ENCODE assay signal across 9 cellular contexts in the genomic region with DNA sequence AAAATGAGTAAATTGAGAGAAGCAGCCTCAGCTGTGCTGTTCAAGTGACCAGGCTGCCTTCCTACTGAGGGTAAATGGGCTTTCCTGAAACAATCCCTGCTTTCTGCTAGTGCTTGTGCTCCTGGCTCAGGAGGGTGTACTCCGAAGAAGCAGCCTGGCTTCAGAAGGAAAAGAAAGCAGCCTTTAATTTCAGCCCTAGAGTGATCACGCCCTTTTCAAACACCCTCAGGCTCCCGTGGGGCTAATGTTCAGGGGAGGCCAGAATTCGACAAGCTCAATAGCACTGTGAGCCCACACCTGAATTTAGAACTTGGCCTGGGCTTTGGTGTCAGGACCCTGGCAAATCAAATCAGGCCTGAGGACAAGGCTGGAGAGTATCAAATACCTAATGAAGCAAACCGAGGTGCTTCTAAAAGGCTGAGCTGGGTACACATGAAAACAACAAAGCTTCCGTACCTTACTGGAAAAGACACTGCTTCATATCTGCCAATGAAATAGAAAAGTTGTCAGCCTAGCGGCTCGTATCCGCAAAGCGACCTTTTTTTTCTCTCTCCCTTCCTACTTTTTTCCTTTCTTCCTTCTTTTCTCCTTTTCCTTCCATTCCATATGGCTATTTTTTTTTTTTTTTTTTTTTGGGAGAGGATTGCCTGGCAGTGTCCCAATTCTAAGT.
DNase-seq lines count a peak whose midpoint lies in the region; ATAC-seq and TF ChIP-seq lines count a peak whose summit lies in the region.
"Had no signal": no experiment of that assay in that cellular context is flagged by ENCODE, and none has a peak within 500 bp of the region (broad histone marks: within the 10 kb centered on the region; RNA-seq: fewer than 3 reads in every experiment).

No MANE protein-coding gene starts in this region.

- H3K36me3 ChIP-seq in MM.1S (replicated peaks; ENCODE audit: insufficient read depth, low read length) (no peaks in the 10 kb centered on the region), stomach (no peaks in the 10 kb centered on the region)
- H3K36me3 ChIP-seq: WERI-Rb-1 had no signal

- ATAC-seq in left colon (peak; percentile 53), GM19397 (IDR thresholded peaks at IDR 0.05; ENCODE audit: unreplicated experiment) (no peak)

- 54 to 64% (median 57%) methylated on average over 10 of the region's 10 CpGs for WGBS in stomach, 5 donors

- POLR2A ChIA-PET in activated CD4-positive, alpha-beta T cell treated with anti-CD3 and anti-CD28 coated beads, Interleukin-2, amount 10 ng/mL, durations not matched to agents 7 days and 5 days (lab: Charles Lee), result no interaction called here

- no peak overlapping the region for H3K4me3 ChIP-seq in MM.1S (ENCODE audit: low read length)
- no peak overlapping the region for H3K4me3 ChIP-seq in stomach

- H3K27me3 ChIP-seq in MM.1S (replicated peaks; ENCODE audit: insufficient read depth, low read length), result no peaks in the 10 kb centered on the region
- H3K27me3 ChIP-seq in stomach, result no peaks in the 10 kb centered on the region

- H3K79me2 ChIP-seq in MM.1S (ENCODE audit: low read length), result no peaks in the 10 kb centered on the region

- H3K36me3 Mint-ChIP-seq in brain, result peaks cover 12% of the 10 kb centered on the region
- H3K36me3 Mint-ChIP-seq in activated CD4-positive, alpha-beta T cell treated with anti-CD3 and anti-CD28 coated beads, Interleukin-2, amount 10 ng/mL, durations not matched to agents 7 days and 5 days (ENCODE audit: low read depth), result no peaks in the 10 kb centered on the region

- intact Hi-C loops in left colon (cut with DNase I, micrococcal nuclease), result no loop called here
- intact Hi-C loops in stomach (cut with DNase I; ENCODE audit: low total_unique reads), result no loop called here

- no peak for TF ChIP-seq CTCF in MM.1S (IDR thresholded peaks at IDR 0.05; ENCODE audit: low read length)
- no peak for TF ChIP-seq CTCF in brain (conservative IDR thresholded peaks at IDR 0.05)
- TF ChIP-seq CTCF in stomach (IDR thresholded peaks at IDR 0.05), result no peak

- H3K4me1 ChIP-seq in MM.1S (ENCODE audit: low read length), result peaks cover 9% of the 10 kb centered on the region; the same call in 1 of the 2 replicates
- H3K4me1 ChIP-seq in stomach, result peaks cover 26 to 45% (median 33%) of the 10 kb centered on the region in 4 donors

- H3F3A ChIP-seq in MM.1S (ENCODE audit: insufficient read depth, low read length), result no peaks in the 10 kb centered on the region

- peak overlapping the region; percentile 68 to 98 (median 93) for H3K27ac Mint-ChIP-seq in brain
- no peak overlapping the region for H3K27ac Mint-ChIP-seq in activated CD4-positive, alpha-beta T cell treated with anti-CD3 and anti-CD28 coated beads, Interleukin-2, amount 10 ng/mL, durations not matched to agents 7 days and 5 days

- no peak overlapping the region for H3K4me2 ChIP-seq in MM.1S (ENCODE audit: low read depth, low read length)

- no peak for TF ChIP-seq EP300 in stomach (IDR thresholded peaks at IDR 0.05)

- peaks cover 53% of the 10 kb centered on the region for H3K4me1 Mint-ChIP-seq in brain
- no peaks in the 10 kb centered on the region for H3K4me1 Mint-ChIP-seq in activated CD4-positive, alpha-beta T cell treated with anti-CD3 and anti-CD28 coated beads, Interleukin-2, amount 10 ng/mL, durations not matched to agents 7 days and 5 days

- H4K20me1 ChIP-seq in MM.1S (ENCODE audit: insufficient read depth, low read length), result no peaks in the 10 kb centered on the region

- no peaks in the 10 kb centered on the region for H3K9me2 ChIP-seq in MM.1S (replicated peaks; ENCODE audit: insufficient read depth, low read length)

- H3K9me3 ChIP-seq in MM.1S (replicated peaks; ENCODE audit: insufficient read depth, low read length) (no peaks in the 10 kb centered on the region), stomach (no peaks in the 10 kb centered on the region)

- peak overlapping the region; percentile 18 to 75 (median 59) for H3K4me3 Mint-ChIP-seq in brain
- H3K4me3 Mint-ChIP-seq in activated CD4-positive, alpha-beta T cell treated with anti-CD3 and anti-CD28 coated beads, Interleukin-2, amount 10 ng/mL, durations not matched to agents 7 days and 5 days, result no peak overlapping the region

- no peak for TF ChIP-seq POLR2A in stomach (IDR thresholded peaks at IDR 0.05)

- H3K27me3 Mint-ChIP-seq in brain, result no peaks in the 10 kb centered on the region
- no peaks in the 10 kb centered on the region for H3K27me3 Mint-ChIP-seq in activated CD4-positive, alpha-beta T cell treated with anti-CD3 and anti-CD28 coated beads, Interleukin-2, amount 10 ng/mL, durations not matched to agents 7 days and 5 days

- H3K9ac ChIP-seq in MM.1S (ENCODE audit: low read length), result no peak overlapping the region

- H2AFZ ChIP-seq in MM.1S (ENCODE audit: low read length), result 0 out of 2 replicates have a peak overlapping the region, but pooled peaks have one; percentile 3

- H3K27ac ChIP-seq in MM.1S (ENCODE audit: low read length), result no peak overlapping the region
- peak overlapping the region; percentile 70 to 83 (median 80) for H3K27ac ChIP-seq in stomach
- H3K27ac ChIP-seq: WERI-Rb-1 had no signal

- no peak for DNase-seq in MM.1S
- DNase-seq in left colon, result no peak
- no peak for DNase-seq in stomach
- no peak for DNase-seq in NOMO-1 treated with DMSO at 0.1 percent for 48 hours (lab: John Stamatoyannopoulos, UW; ENCODE audit: unreplicated experiment)
- no peak for DNase-seq in NAMALWA (ENCODE audit: low spot score)
- DNase-seq in activated CD4-positive, alpha-beta T cell treated with anti-CD3 and anti-CD28 coated beads, Interleukin-2, amount 10 ng/mL, durations not matched to agents 7 days and 5 days, result no peak

- CTCF ChIA-PET in activated CD4-positive, alpha-beta T cell treated with anti-CD3 and anti-CD28 coated beads, Interleukin-2, amount 10 ng/mL, durations not matched to agents 7 days and 5 days (lab: Charles Lee), result interaction anchor here (0.5 kb wide), 1 partner anchor 201 kb away, joined by 3 read pairs; no protein-coding TSS in a partner anchor

- no peaks in the 10 kb centered on the region for H3K9me3 Mint-ChIP-seq in brain
- no peaks in the 10 kb centered on the region for H3K9me3 Mint-ChIP-seq in activated CD4-positive, alpha-beta T cell treated with anti-CD3 and anti-CD28 coated beads, Interleukin-2, amount 10 ng/mL, durations not matched to agents 7 days and 5 days
